In the genomic region with DNA sequence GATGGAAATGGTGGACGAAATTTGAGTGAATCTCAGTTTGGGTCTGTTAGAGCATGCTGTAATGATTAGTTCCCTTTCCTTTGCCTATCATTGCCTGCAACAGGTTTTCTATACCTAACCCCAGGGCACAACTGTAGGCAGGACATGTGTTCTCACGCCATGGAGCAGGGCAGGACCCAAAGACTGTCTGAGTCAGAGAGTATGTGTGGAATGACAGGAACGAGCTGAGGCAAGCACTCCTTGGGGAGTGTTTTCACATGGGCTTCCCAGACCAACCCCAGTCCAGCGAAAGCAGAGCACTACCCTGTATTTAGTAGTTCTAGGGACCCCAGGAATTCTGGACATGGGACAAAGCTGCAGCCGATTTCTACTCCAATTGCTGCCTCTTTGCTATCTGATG, we compare ENCODE assay signal across 11 cellular contexts.
DNase-seq lines count a peak whose midpoint lies in the region; ATAC-seq and TF ChIP-seq lines count a peak whose summit lies in the region.
"Had no signal": no experiment of that assay in that cellular context is flagged by ENCODE, and none has a peak within 500 bp of the region (broad histone marks: within the 10 kb centered on the region; RNA-seq: fewer than 3 reads in every experiment).

No MANE protein-coding gene starts in this region.

- no peak overlapping the region for H2AK5ac ChIP-seq in mesendoderm (ENCODE audit: low read length)

- no peak overlapping the region for H2BK120ac ChIP-seq in mesendoderm (ENCODE audit: low read depth, low read length)

- no peak overlapping the region for H4K5ac ChIP-seq in mesendoderm (ENCODE audit: low read length)

- H3K79me2 ChIP-seq in mesendoderm (ENCODE audit: control insufficient read depth, insufficient read depth, low read length): no peaks in the 10 kb centered on the region

- no peak overlapping the region for H3K9ac ChIP-seq in mesendoderm (ENCODE audit: low read length)

- H3K27me3 ChIP-seq in mesendoderm (ENCODE audit: insufficient read depth, low read length, poor library complexity): no peaks in the 10 kb centered on the region
- H3K27me3 ChIP-seq: gastrocnemius medialis, right atrium auricular region had no signal

- H3K36me3 ChIP-seq in mesendoderm (ENCODE audit: control insufficient read depth, insufficient read depth, low read length): no peaks in the 10 kb centered on the region
- H3K36me3 ChIP-seq: gastrocnemius medialis, right atrium auricular region had no signal

- no peak overlapping the region for H3K4me3 ChIP-seq in choroid plexus epithelial cell (ENCODE audit: low read depth, low read length)
- H3K4me3 ChIP-seq in mesendoderm (ENCODE audit: low read length): no peak overlapping the region
- H3K4me3 ChIP-seq: gastrocnemius medialis, right atrium auricular region had no signal

- H3K27ac ChIP-seq in mesendoderm (ENCODE audit: low read depth, low read length): no peak overlapping the region
- H3K27ac ChIP-seq: gastrocnemius medialis, right atrium auricular region had no signal

- no peak overlapping the region for H3K4ac ChIP-seq in mesendoderm (ENCODE audit: low read depth, low read length)

- no peak overlapping the region for H2BK5ac ChIP-seq in mesendoderm (ENCODE audit: low read length)

- no peak overlapping the region for H3K4me2 ChIP-seq in mesendoderm (ENCODE audit: low read length)

- H3K79me1 ChIP-seq in mesendoderm (ENCODE audit: low read length): no peaks in the 10 kb centered on the region

- H3K4me1 ChIP-seq in mesendoderm (ENCODE audit: control insufficient read depth, low read depth, low read length): peaks cover 2% of the 10 kb centered on the region
- H3K4me1 ChIP-seq: gastrocnemius medialis, right atrium auricular region had no signal

- no peak for TF ChIP-seq CTCF in choroid plexus epithelial cell (conservative IDR thresholded peaks at IDR 0.05; ENCODE audit: low read depth, low read length)

- no peak overlapping the region for H4K8ac ChIP-seq in mesendoderm (ENCODE audit: low read depth, low read length)

- no peak for ATAC-seq in GM18907 (IDR thresholded peaks at IDR 0.05; ENCODE audit: unreplicated experiment)
- no peak for ATAC-seq in HG02870 (IDR thresholded peaks at IDR 0.05; ENCODE audit: unreplicated experiment)
- ATAC-seq: gastrocnemius medialis had no signal

- no CpG with 5 or more reads among the region's 5 CpGs for WGBS in mesendoderm (ENCODE audit: extremely low coverage, insufficient coverage, low lambda C conversion rate)

- H2BK15ac ChIP-seq in mesendoderm (replicated peaks; ENCODE audit: low read depth): no peak overlapping the region

- DNase-seq in AG08396 (ENCODE audit: low spot score): peak; percentile 62
- peak; percentile 62 for DNase-seq in HT1080 (ENCODE audit: low read depth)
- DNase-seq in choroid plexus epithelial cell (ENCODE audit: low read depth): peak; percentile 95
- peak; percentile 87 for DNase-seq in mesendoderm
- DNase-seq in NCI-H1092 (lab: John Stamatoyannopoulos, UW): no peak
- DNase-seq in RKO (ENCODE audit: low spot score): no peak
- DNase-seq: gastrocnemius medialis, NCI-H146 had no signal

- H3K18ac ChIP-seq in mesendoderm (ENCODE audit: low read length): no peak overlapping the region

- no peak overlapping the region for H3K23ac ChIP-seq in mesendoderm (ENCODE audit: low read length)

- H3K56ac ChIP-seq in mesendoderm (ENCODE audit: low read length): no peak overlapping the region

Comparison
In these comparisons a context has a peak if more than half of its experiments do, and no peak if none do; other contexts are left out.
1. DNase-seq: peak in AG08396 (single experiment), HT1080 (single experiment), choroid plexus epithelial cell (single experiment) and mesendoderm (single experiment); none in NCI-H1092 (single experiment) and RKO (single experiment).